Comparison of ENCODE assay signal across 8 cellular contexts in genomic region chr15:78565097-78565950, GRCh38. TPM values are rescaled to one million over a fixed set of nuclear protein-coding genes. Genes with fewer than 3 reads are reported as not detected.
DNase-seq lines count a peak whose midpoint lies in the region; TF ChIP-seq lines count a peak whose summit lies in the region.

Gene CHRNA5 (plus strand): TSS chr15:78565520. CDS start chr15:78565720, 200 bp downstream.

- POLR2A ChIA-PET in HEK293 (lab: Yijun Ruan, JAX): interaction anchor here (0.6 to 5.2 kb wide), 30 partner anchors 10 to 604 kb away, joined by 3 to 78 read pairs (median 6); partner anchors contain the start of genes HYKK, IREB2, MORF4L1 and PSMA4
- POLR2A ChIA-PET in SK-N-SH (lab: Yijun Ruan, JAX): interaction anchor here (0.6 to 2.2 kb wide), 10 partner anchors 12 to 266 kb away, joined by 3 to 17 read pairs (median 4); partner anchors contain the start of genes CHRNA3, IREB2, PSMA4 and SKIC8

- no peak within 1 kb of the TSS for H3K27ac Mint-ChIP-seq in activated naive CD4-positive, alpha-beta T cell treated with anti-CD3 and anti-CD28 coated beads, Interleukin-2, amount 50 U/mL, for 24 hours

- H3K4me3 Mint-ChIP-seq in activated naive CD4-positive, alpha-beta T cell treated with anti-CD3 and anti-CD28 coated beads, Interleukin-2, amount 50 U/mL, for 24 hours: peak within 1 kb of the TSS; percentile 84

- TF ChIP-seq CTCF in HEK293 (tag by site-specific recombination; IDR thresholded peaks at IDR 0.05) (no peak), NB4 (IDR thresholded peaks at IDR 0.05; ENCODE audit: low read depth, low read length) (no peak), SK-N-SH (IDR thresholded peaks at IDR 0.05) (no peak)

- H3K4me1 ChIP-seq in HEK293 (ENCODE audit: control insufficient read depth, insufficient read depth, low read length): peaks cover 4% of the 10 kb centered on the region; the same call in 1 of the 2 replicates
- peaks cover 0 to 13% of the 10 kb centered on the region in 2 experiments; a peak in 2 of 4 replicates for H3K4me1 ChIP-seq in SK-N-SH (ENCODE audit: control insufficient read depth in 1 of 2, insufficient read depth in 2 of 2, low read depth in 1 of 2, low read length in 1 of 2)

- H3K4me3 ChIP-seq in HEK293 (ENCODE audit: low read depth, low read length) (peak within 1 kb of the TSS; percentile 57), NB4 (ENCODE audit: low read depth, low read length) (peak within 1 kb of the TSS; percentile 65), SK-N-SH (ENCODE audit: low read depth in 2 of 2, low read length in 1 of 2) (peak within 1 kb of the TSS; percentile 73 to 80)

- peaks cover 9% of the 10 kb centered on the region for H3F3A ChIP-seq in SK-N-SH (replicated peaks; ENCODE audit: insufficient read depth)

- peak; percentile 81 for TF ChIP-seq POLR2A in NB4 (IDR thresholded peaks at IDR 0.05; ENCODE audit: extremely low read depth, insufficient read length)

- H4K20me1 ChIP-seq in SK-N-SH (ENCODE audit: insufficient read depth): no peaks in the 10 kb centered on the region

- H3K36me3 ChIP-seq in HEK293 (ENCODE audit: control insufficient read depth in 2 of 2, insufficient read depth in 1 of 2, low read length in 2 of 2) (no peaks in the 10 kb centered on the region), SK-N-SH (replicated peaks in 1 of 2; ENCODE audit: control insufficient read depth in 1 of 2, insufficient read depth in 2 of 2, low read length in 1 of 2) (no peaks in the 10 kb centered on the region)

- CTCF ChIA-PET in HEK293 (lab: Yijun Ruan, JAX) (interaction anchor here (0.6 to 3.2 kb wide), 8 partner anchors 11 to 256 kb away, joined by 3 to 12 read pairs (median 4); partner anchors contain the start of gene PSMA4), SK-N-SH (lab: Yijun Ruan, JAX) (interaction anchor here (1.0 to 3.4 kb wide), 11 partner anchors 9 to 257 kb away, joined by 3 to 12 read pairs (median 5); partner anchors contain the start of gene PSMA4)

- H3K27me3 ChIP-seq in SK-N-SH (ENCODE audit: insufficient read depth): no peaks in the 10 kb centered on the region

- H3K79me2 ChIP-seq in SK-N-SH (ENCODE audit: insufficient read depth): peaks cover 19% of the 10 kb centered on the region; the same call in 1 of the 2 replicates

- H3K9me3 ChIP-seq in HEK293 (ENCODE audit: control insufficient read depth, insufficient read depth, low read depth, low read length) (no peaks in the 10 kb centered on the region), SK-N-SH (no peaks in the 10 kb centered on the region)

- peak within 1 kb of the TSS; percentile 62 for H3K9ac ChIP-seq in SK-N-SH

- H3K9me2 ChIP-seq in SK-N-SH: no peaks in the 10 kb centered on the region

- DNase-seq in ELR (ENCODE audit: low read depth) (peak; percentile 87), NB4 (ENCODE audit: low read depth) (peak; percentile 94), SK-N-SH (peak; percentile 94), cardiac septum (ENCODE audit: low spot score) (peak; percentile 87), renal cortical epithelial cell (ENCODE audit: low read depth) (peak; percentile 75), middle frontal gyrus (ENCODE audit: extremely low spot score, low spot score) (no peak)

- H3K4me2 ChIP-seq in SK-N-SH: peak within 1 kb of the TSS; percentile 91

- H3K4me1 Mint-ChIP-seq in activated naive CD4-positive, alpha-beta T cell treated with anti-CD3 and anti-CD28 coated beads, Interleukin-2, amount 50 U/mL, for 24 hours: peaks cover 19% of the 10 kb centered on the region

- no peaks in the 10 kb centered on the region for H3K36me3 Mint-ChIP-seq in activated naive CD4-positive, alpha-beta T cell treated with anti-CD3 and anti-CD28 coated beads, Interleukin-2, amount 50 U/mL, for 24 hours

- intact Hi-C loops in cardiac septum (cut with DNase I): no loop called here

- TF ChIP-seq RAD21 in SK-N-SH (IDR thresholded peaks at IDR 0.05; ENCODE audit: low read length): no peak

- peaks cover 20% of the 10 kb centered on the region for H3K27me3 Mint-ChIP-seq in activated naive CD4-positive, alpha-beta T cell treated with anti-CD3 and anti-CD28 coated beads, Interleukin-2, amount 50 U/mL, for 24 hours

- H3K27ac ChIP-seq in HEK293 (ENCODE audit: extremely low read depth, low read depth, low read length) (peak within 1 kb of the TSS; percentile 93), SK-N-SH (ENCODE audit: low read depth in 2 of 2, low read length in 1 of 2) (peak within 1 kb of the TSS; percentile 48 to 90)

- WGBS in SK-N-SH (ENCODE audit: low lambda C conversion rate): 1% methylated on average over 30 of the region's 75 CpGs

- peak within 1 kb of the TSS; percentile 84 for H2AFZ ChIP-seq in SK-N-SH (ENCODE audit: low read depth)

- H3K9me3 Mint-ChIP-seq in activated naive CD4-positive, alpha-beta T cell treated with anti-CD3 and anti-CD28 coated beads, Interleukin-2, amount 50 U/mL, for 24 hours: no peaks in the 10 kb centered on the region

- peak in 1 of 2 experiments; percentile 65; a peak in 1 of 4 replicates for TF ChIP-seq EP300 in SK-N-SH (IDR thresholded peaks at IDR 0.05; ENCODE audit: borderline replicate concordance in 1 of 2, low read depth in 1 of 2, low read length in 1 of 2)

TF ChIP-seq in HEK293, 187 proteins besides CTCF, POLR2A, EP300 and RAD21 (continues in another document):
- TF ChIP-seq PATZ1 (tag by site-specific recombination; IDR thresholded peaks at IDR 0.05) (peak; percentile 78), ZSCAN30 (tag by site-specific recombination; IDR thresholded peaks at IDR 0.05) (0 out of 2 replicates have a peak, but pooled peaks have one; percentile 16), ZNF596 (tag by site-specific recombination; IDR thresholded peaks at IDR 0.05) (0 out of 2 replicates have a peak, but pooled peaks have one; percentile 25), ZNF571 (tag by site-specific recombination; IDR thresholded peaks at IDR 0.05) (no peak), ZNF335 (tag by site-specific recombination; conservative IDR thresholded peaks at IDR 0.05) (peak; percentile 59; the same call in 1 of the 2 replicates), SP2 (tag by site-specific recombination; IDR thresholded peaks at IDR 0.05) (peak; percentile 84)

TF ChIP-seq in SK-N-SH, 30 proteins besides CTCF, POLR2A, EP300 and RAD21:
- TF ChIP-seq, protein P1, sequence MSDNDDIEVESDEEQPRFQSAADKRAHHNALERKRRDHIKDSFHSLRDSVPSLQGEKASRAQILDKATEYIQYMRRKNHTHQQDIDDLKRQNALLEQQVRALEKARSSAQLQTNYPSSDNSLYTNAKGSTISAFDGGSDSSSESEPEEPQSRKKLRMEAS (IDR thresholded peaks at IDR 0.05; ENCODE audit: low read depth): peak; percentile 53; the same call in 1 of the 2 replicates
- no peak for TF ChIP-seq GABPA (IDR thresholded peaks at IDR 0.05; ENCODE audit: low read depth)
- peak; percentile 94 for TF ChIP-seq MXI1 (IDR thresholded peaks at IDR 0.05; ENCODE audit: low read depth, low read length)
- no peak for TF ChIP-seq JUND (IDR thresholded peaks at IDR 0.05)
- peak; percentile 90 for TF ChIP-seq TAF1 (IDR thresholded peaks at IDR 0.05; ENCODE audit: borderline replicate concordance, low read depth, low read length)
- TF ChIP-seq POLR2AphosphoS5 (IDR thresholded peaks at IDR 0.05; ENCODE audit: low read depth, low read length): peak; percentile 73
- no peak for TF ChIP-seq SMC3 (IDR thresholded peaks at IDR 0.05; ENCODE audit: low read depth, low read length)
- 0 out of 2 replicates have a peak, but pooled peaks have one; percentile 31 for TF ChIP-seq YY1 (IDR thresholded peaks at IDR 0.05; ENCODE audit: low read depth)

RNA-seq across cellular contexts. Expression of gene CHRNA5, which starts in this region (rescaled TPM):
- polyA plus RNA-seq in SK-N-SH (2012; rRNA removed): 5.3 and 5.5 TPM in 2 replicates
- polyA plus RNA-seq in SK-N-SH (2012; cell fraction: cytosol; rRNA removed): 8.4 and 10.5 TPM in 2 replicates
- 0.88 and 2.0 TPM in 2 replicates for polyA plus RNA-seq in SK-N-SH (2012; cell fraction: nucleus; rRNA removed)
- total RNA-seq in cardiac septum (2.0 TPM), renal cortical epithelial cell (4.1 and 6.6 TPM in 2 replicates)
